Comparison of ENCODE assay signal across 8 cellular contexts in genomic region chr19:1279782-1280341, GRCh38. TPM values are rescaled to one million over a fixed set of nuclear protein-coding genes. Genes with fewer than 3 reads are reported as not detected.
DNase-seq lines count a peak whose midpoint lies in the region; ATAC-seq, FAIRE-seq and TF ChIP-seq lines count a peak whose summit lies in the region.

No MANE protein-coding gene starts in this region.

- DNase-seq in AG04450 (ENCODE audit: low read depth, low spot score) (peak; percentile 73), GM19239 (ENCODE audit: insufficient read length, low spot score) (peak; percentile 97), NCI-H2196 (lab: John Stamatoyannopoulos, UW; ENCODE audit: unreplicated experiment) (peak; percentile 82), left colon (peak; percentile 70 to 88)
- peak; percentile 67 to 75 for DNase-seq in activated CD4-positive, alpha-beta T cell treated with anti-CD3 and anti-CD28 coated beads for 24 hours (ENCODE audit: low read depth in 2 of 2)
- DNase-seq in central memory CD8-positive, alpha-beta T cell (ENCODE audit: low spot score in 2 of 2), result peak; percentile 58 to 67
- peak; percentile 81 for DNase-seq in stimulated activated CD4-positive, alpha-beta T cell treated with anti-CD3 and anti-CD28 coated beads, Interleukin-4, amount 100 ng/mL, for 24 hours

- H3K9me3 ChIP-seq in AG04450 (ENCODE audit: control insufficient read depth, insufficient read depth, low read length), result peaks cover under 1% of the 10 kb centered on the region; the same call in 1 of the 2 replicates

- no peak overlapping the region for H3K4me3 ChIP-seq in AG04450 (ENCODE audit: low read depth, low read length)

- peaks cover 15% of the 10 kb centered on the region for H3K36me3 Mint-ChIP-seq in central memory CD8-positive, alpha-beta T cell (ENCODE audit: insufficient read depth)

- peak overlapping the region; percentile 50 for H3K4me3 Mint-ChIP-seq in central memory CD8-positive, alpha-beta T cell

- no peak for ATAC-seq in central memory CD8-positive, alpha-beta T cell (replicated peaks; ENCODE audit: extremely low read depth, poor library complexity, severe bottlenecking)
- ATAC-seq in left colon (peak; percentile 11), GM19035 (IDR thresholded peaks at IDR 0.05; ENCODE audit: unreplicated experiment) (no peak)

- CTCF ChIA-PET in AG04450 (lab: Charles Lee), result interaction anchor here (0.9 to 2.2 kb wide), 3 partner anchors 36 to 103 kb away, joined by 3 to 11 read pairs (median 3); no protein-coding TSS in a partner anchor

- no peaks in the 10 kb centered on the region for H3K9me3 Mint-ChIP-seq in central memory CD8-positive, alpha-beta T cell

- intact Hi-C loops in left colon (cut with DNase I, micrococcal nuclease), result no loop called here

- H3K27me3 Mint-ChIP-seq in central memory CD8-positive, alpha-beta T cell, result peaks cover 11% of the 10 kb centered on the region

- peak; percentile 95 for TF ChIP-seq CTCF in AG04450 (IDR thresholded peaks at IDR 0.05; ENCODE audit: low read depth, low read length)

- H3K27me3 ChIP-seq in AG04450 (ENCODE audit: control insufficient read depth, insufficient read depth, low read length), result peaks cover 22% of the 10 kb centered on the region

- H3K27ac ChIP-seq in AG04450 (ENCODE audit: low read depth, low read length), result peak overlapping the region; percentile 31

- H3K4me1 Mint-ChIP-seq in central memory CD8-positive, alpha-beta T cell, result peaks cover 27% of the 10 kb centered on the region

- FAIRE-seq in GM19239 (lab: Jason Lieb, UNC), result peak; percentile 87

- peak overlapping the region; percentile 87 for H3K27ac Mint-ChIP-seq in central memory CD8-positive, alpha-beta T cell (ENCODE audit: low read depth)

- POLR2A ChIA-PET in AG04450 (lab: Yijun Ruan, JAX), result interaction anchor here (1.2 to 1.6 kb wide), 2 partner anchors 11 to 75 kb away, joined by 3 to 13 read pairs; partner anchors contain the start of gene CIRBP

RNA-seq across cellular contexts. Expression of gene FAM174C, which starts 4.5 kb away (rescaled TPM):
- 16.6 and 29.1 TPM in 2 replicates for polyA plus RNA-seq in AG04450 (2011; rRNA removed)
- 3.8 and 4.7 TPM in 2 replicates for polyA minus RNA-seq in AG04450 (2011; rRNA and poly(A)+ RNA removed)
- 10 to 100 TPM; 43.7 to 48.9 TPM for total RNA-seq in left colon

RNA-seq across cellular contexts. Expression of gene EFNA2, which starts 5.8 kb away (rescaled TPM):
- not detected in 2 replicates for polyA plus RNA-seq in AG04450 (2011; rRNA removed)
- not detected in 2 replicates for polyA minus RNA-seq in AG04450 (2011; rRNA and poly(A)+ RNA removed)
- total RNA-seq in left colon, result 10 to 100 TPM; 83.8 to 85.4 TPM

RNA-seq across cellular contexts. Expression of gene CIRBP, which starts 10.7 kb away (rescaled TPM):
- 269 and 274 TPM in 2 replicates for polyA plus RNA-seq in AG04450 (2011; rRNA removed)
- 121 and 143 TPM in 2 replicates for polyA minus RNA-seq in AG04450 (2011; rRNA and poly(A)+ RNA removed)
- total RNA-seq in left colon, result 100 to 1,000 TPM; 220 to 267 TPM

RNA-seq across cellular contexts. Expression of gene MIDN, which starts 31.5 kb away (rescaled TPM):
- polyA plus RNA-seq in AG04450 (2011; rRNA removed), result 6.6 and 10.6 TPM in 2 replicates
- 16.1 and 21.3 TPM in 2 replicates for polyA minus RNA-seq in AG04450 (2011; rRNA and poly(A)+ RNA removed)
- total RNA-seq in left colon, result 100 to 1,000 TPM; 202 to 276 TPM

RNA-seq across cellular contexts. Expression of gene ATP5F1D, which starts 38.3 kb away (rescaled TPM):
- polyA plus RNA-seq in AG04450 (2011; rRNA removed), result 36.4 and 55.1 TPM in 2 replicates
- polyA minus RNA-seq in AG04450 (2011; rRNA and poly(A)+ RNA removed), result 19.4 and 21.4 TPM in 2 replicates
- total RNA-seq in left colon, result 100 to 1,000 TPM; 341 to 530 TPM
